In the genomic region with DNA sequence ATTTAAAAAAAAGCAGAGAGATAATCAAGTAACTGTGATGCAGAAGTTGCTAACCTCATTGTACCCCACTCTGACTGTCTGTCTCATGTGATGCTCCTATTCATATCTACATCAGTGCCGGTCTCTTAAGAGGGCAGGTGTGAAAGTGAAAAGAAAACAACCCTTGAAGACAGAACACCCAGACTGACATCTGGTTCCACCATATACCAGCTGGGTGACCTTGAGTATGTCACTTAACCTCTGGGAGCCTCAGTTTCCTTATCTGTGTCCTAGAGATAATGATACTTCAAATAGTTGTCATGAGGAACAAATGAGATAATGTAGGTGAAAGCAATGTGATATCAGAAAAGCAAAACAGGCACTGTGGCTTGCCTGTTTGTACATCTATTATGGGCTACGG, we compare ENCODE assay signal across 1 cellular context.
TF ChIP-seq lines count a peak whose summit lies in the region.

No MANE protein-coding gene starts in this region.

TF ChIP-seq in GM12878, 131 proteins besides CTCF, POLR2A, EP300 and RAD21 (continued from another document):
- peak; percentile 76 for TF ChIP-seq NR2F1 (conservative IDR thresholded peaks at IDR 0.05)
- TF ChIP-seq ZNF384 (IDR thresholded peaks at IDR 0.05; ENCODE audit: borderline replicate concordance, low read depth, low read length): no peak
- TF ChIP-seq CEBPB (IDR thresholded peaks at IDR 0.05; ENCODE audit: borderline replicate concordance in 1 of 2, low read depth in 2 of 2, low read length in 2 of 2): no peak
- TF ChIP-seq, protein P1, sequence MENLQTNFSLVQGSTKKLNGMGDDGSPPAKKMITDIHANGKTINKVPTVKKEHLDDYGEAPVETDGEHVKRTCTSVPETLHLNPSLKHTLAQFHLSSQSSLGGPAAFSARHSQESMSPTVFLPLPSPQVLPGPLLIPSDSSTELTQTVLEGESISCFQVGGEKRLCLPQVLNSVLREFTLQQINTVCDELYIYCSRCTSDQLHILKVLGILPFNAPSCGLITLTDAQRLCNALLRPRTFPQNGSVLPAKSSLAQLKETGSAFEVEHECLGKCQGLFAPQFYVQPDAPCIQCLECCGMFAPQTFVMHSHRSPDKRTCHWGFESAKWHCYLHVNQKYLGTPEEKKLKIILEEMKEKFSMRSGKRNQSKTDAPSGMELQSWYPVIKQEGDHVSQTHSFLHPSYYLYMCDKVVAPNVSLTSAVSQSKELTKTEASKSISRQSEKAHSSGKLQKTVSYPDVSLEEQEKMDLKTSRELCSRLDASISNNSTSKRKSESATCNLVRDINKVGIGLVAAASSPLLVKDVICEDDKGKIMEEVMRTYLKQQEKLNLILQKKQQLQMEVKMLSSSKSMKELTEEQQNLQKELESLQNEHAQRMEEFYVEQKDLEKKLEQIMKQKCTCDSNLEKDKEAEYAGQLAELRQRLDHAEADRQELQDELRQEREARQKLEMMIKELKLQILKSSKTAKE (IDR thresholded peaks at IDR 0.05; ENCODE audit: low read depth, poor library complexity, severe bottlenecking): peak; percentile 37
- no peak for TF ChIP-seq NFIC (IDR thresholded peaks at IDR 0.05; ENCODE audit: low read depth, low read length)
- TF ChIP-seq SMAD1 (IDR thresholded peaks at IDR 0.05; ENCODE audit: low read depth, partially characterized antibody): no peak
- peak; percentile 91; the same call in 1 of the 2 replicates for TF ChIP-seq ESRRA (IDR thresholded peaks at IDR 0.05; ENCODE audit: low read length)
- TF ChIP-seq, protein P2, sequence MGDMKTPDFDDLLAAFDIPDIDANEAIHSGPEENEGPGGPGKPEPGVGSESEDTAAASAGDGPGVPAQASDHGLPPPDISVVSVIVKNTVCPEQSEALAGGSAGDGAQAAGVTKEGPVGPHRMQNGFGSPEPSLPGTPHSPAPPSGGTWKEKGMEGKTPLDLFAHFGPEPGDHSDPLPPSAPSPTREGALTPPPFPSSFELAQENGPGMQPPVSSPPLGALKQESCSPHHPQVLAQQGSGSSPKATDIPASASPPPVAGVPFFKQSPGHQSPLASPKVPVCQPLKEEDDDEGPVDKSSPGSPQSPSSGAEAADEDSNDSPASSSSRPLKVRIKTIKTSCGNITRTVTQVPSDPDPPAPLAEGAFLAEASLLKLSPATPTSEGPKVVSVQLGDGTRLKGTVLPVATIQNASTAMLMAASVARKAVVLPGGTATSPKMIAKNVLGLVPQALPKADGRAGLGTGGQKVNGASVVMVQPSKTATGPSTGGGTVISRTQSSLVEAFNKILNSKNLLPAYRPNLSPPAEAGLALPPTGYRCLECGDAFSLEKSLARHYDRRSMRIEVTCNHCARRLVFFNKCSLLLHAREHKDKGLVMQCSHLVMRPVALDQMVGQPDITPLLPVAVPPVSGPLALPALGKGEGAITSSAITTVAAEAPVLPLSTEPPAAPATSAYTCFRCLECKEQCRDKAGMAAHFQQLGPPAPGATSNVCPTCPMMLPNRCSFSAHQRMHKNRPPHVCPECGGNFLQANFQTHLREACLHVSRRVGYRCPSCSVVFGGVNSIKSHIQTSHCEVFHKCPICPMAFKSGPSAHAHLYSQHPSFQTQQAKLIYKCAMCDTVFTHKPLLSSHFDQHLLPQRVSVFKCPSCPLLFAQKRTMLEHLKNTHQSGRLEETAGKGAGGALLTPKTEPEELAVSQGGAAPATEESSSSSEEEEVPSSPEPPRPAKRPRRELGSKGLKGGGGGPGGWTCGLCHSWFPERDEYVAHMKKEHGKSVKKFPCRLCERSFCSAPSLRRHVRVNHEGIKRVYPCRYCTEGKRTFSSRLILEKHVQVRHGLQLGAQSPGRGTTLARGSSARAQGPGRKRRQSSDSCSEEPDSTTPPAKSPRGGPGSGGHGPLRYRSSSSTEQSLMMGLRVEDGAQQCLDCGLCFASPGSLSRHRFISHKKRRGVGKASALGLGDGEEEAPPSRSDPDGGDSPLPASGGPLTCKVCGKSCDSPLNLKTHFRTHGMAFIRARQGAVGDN (IDR thresholded peaks at IDR 0.05): peak; percentile 58; the same call in 1 of the 2 replicates
- TF ChIP-seq TARDBP (IDR thresholded peaks at IDR 0.05; ENCODE audit: borderline replicate concordance): no peak
